Comparison of ENCODE assay signal across 15 cellular contexts in genomic region chr2:202164409-202164808, GRCh38.
"Had no signal": no experiment of that assay in that cellular context is flagged by ENCODE, and none has a peak within 500 bp of the region (broad histone marks: within the 10 kb centered on the region; RNA-seq: fewer than 3 reads in every experiment).

No MANE protein-coding gene starts in this region.

- H3K27me3 ChIP-seq: adrenal gland had no signal

- H3K36me3 ChIP-seq: adrenal gland, left ventricle myocardium inferior had no signal

- H3K4me1 ChIP-seq: adrenal gland had no signal

- H3K36me3 Mint-ChIP-seq: activated naive CD4-positive, alpha-beta T cell treated with anti-CD3 and anti-CD28 coated beads, Interleukin-2, amount 50 U/mL, for 24 hours; naive thymus-derived CD4-positive, alpha-beta T cell; stimulated activated naive B cell treated with anti-CD40 and anti-IgM and Interleukin-4, amounts not matched to agents 10 μg/mL and 1 μg/mL and 100 μg/mL, for 72 hours had no signal

- H3K9ac ChIP-seq: SK-N-SH had no signal

- H3K4me1 Mint-ChIP-seq: activated naive CD4-positive, alpha-beta T cell treated with anti-CD3 and anti-CD28 coated beads, Interleukin-2, amount 50 U/mL, for 24 hours had no signal

- H3K27ac Mint-ChIP-seq: activated CD4-positive, alpha-beta T cell treated with anti-CD3 and anti-CD28 coated beads, Interleukin-2, amount 10 ng/mL, durations not matched to agents 24 days and 14 days; activated CD8-positive, alpha-beta T cell treated with anti-CD3 and anti-CD28 coated beads for 36 hours; activated naive CD4-positive, alpha-beta T cell treated with anti-CD3 and anti-CD28 coated beads, Interleukin-2, amount 50 U/mL, for 24 hours; effector memory CD8-positive, alpha-beta T cell; naive thymus-derived CD4-positive, alpha-beta T cell; stimulated activated naive B cell treated with anti-CD40 and anti-IgM and Interleukin-4, amounts not matched to agents 10 μg/mL and 1 μg/mL and 100 μg/mL, for 72 hours; T-helper 2 cell treated with Interferon-gamma antibody and Interleukin-4, amounts not matched to agents 5 μg/mL and 100 μg/mL, for 36 hours had no signal

- H3K4me3 ChIP-seq: adrenal gland, left ventricle myocardium inferior had no signal

- DNase-seq: activated CD4-positive, alpha-beta T cell treated with anti-CD3 and anti-CD28 coated beads, Interleukin-2, amount 10 ng/mL, durations not matched to agents 24 days and 14 days; activated CD8-positive, alpha-beta T cell treated with anti-CD3 and anti-CD28 coated beads for 36 hours; activated effector memory CD4-positive, alpha-beta T cell treated with Interleukin-2 at 50 U/mL for 16 hours; activated T-cell treated with anti-CD3 and anti-CD28 coated beads, Interleukin-2, amount 50 U/mL, for 1 hour; adrenal gland; effector memory CD8-positive, alpha-beta T cell; foreskin melanocyte; left ventricle myocardium inferior; mammary epithelial cell; naive thymus-derived CD4-positive, alpha-beta T cell; SK-N-SH; stimulated activated naive B cell treated with anti-CD40 and anti-IgM and Interleukin-4, amounts not matched to agents 10 μg/mL and 1 μg/mL and 100 μg/mL, for 72 hours had no signal

- H3K9me3 Mint-ChIP-seq: activated CD4-positive, alpha-beta T cell treated with anti-CD3 and anti-CD28 coated beads, Interleukin-2, amount 10 ng/mL, durations not matched to agents 24 days and 14 days; activated CD8-positive, alpha-beta T cell treated with anti-CD3 and anti-CD28 coated beads for 36 hours; activated naive CD4-positive, alpha-beta T cell treated with anti-CD3 and anti-CD28 coated beads, Interleukin-2, amount 50 U/mL, for 24 hours; effector memory CD8-positive, alpha-beta T cell; naive thymus-derived CD4-positive, alpha-beta T cell; stimulated activated naive B cell treated with anti-CD40 and anti-IgM and Interleukin-4, amounts not matched to agents 10 μg/mL and 1 μg/mL and 100 μg/mL, for 72 hours; T-helper 2 cell treated with Interferon-gamma antibody and Interleukin-4, amounts not matched to agents 5 μg/mL and 100 μg/mL, for 36 hours had no signal

- H3K4me2 ChIP-seq: SK-N-SH had no signal

- H3K4me3 Mint-ChIP-seq: activated CD4-positive, alpha-beta T cell treated with anti-CD3 and anti-CD28 coated beads, Interleukin-2, amount 10 ng/mL, durations not matched to agents 24 days and 14 days; activated CD8-positive, alpha-beta T cell treated with anti-CD3 and anti-CD28 coated beads for 36 hours; activated naive CD4-positive, alpha-beta T cell treated with anti-CD3 and anti-CD28 coated beads, Interleukin-2, amount 50 U/mL, for 24 hours; effector memory CD8-positive, alpha-beta T cell; naive thymus-derived CD4-positive, alpha-beta T cell; stimulated activated naive B cell treated with anti-CD40 and anti-IgM and Interleukin-4, amounts not matched to agents 10 μg/mL and 1 μg/mL and 100 μg/mL, for 72 hours; T-helper 2 cell treated with Interferon-gamma antibody and Interleukin-4, amounts not matched to agents 5 μg/mL and 100 μg/mL, for 36 hours had no signal

- H3K27ac ChIP-seq: adrenal gland, left ventricle myocardium inferior had no signal

- H3K27me3 Mint-ChIP-seq: activated CD4-positive, alpha-beta T cell treated with anti-CD3 and anti-CD28 coated beads, Interleukin-2, amount 10 ng/mL, durations not matched to agents 24 days and 14 days; activated naive CD4-positive, alpha-beta T cell treated with anti-CD3 and anti-CD28 coated beads, Interleukin-2, amount 50 U/mL, for 24 hours; effector memory CD8-positive, alpha-beta T cell; naive thymus-derived CD4-positive, alpha-beta T cell; stimulated activated naive B cell treated with anti-CD40 and anti-IgM and Interleukin-4, amounts not matched to agents 10 μg/mL and 1 μg/mL and 100 μg/mL, for 72 hours had no signal

- ATAC-seq: activated CD8-positive, alpha-beta T cell treated with anti-CD3 and anti-CD28 coated beads for 36 hours; effector memory CD8-positive, alpha-beta T cell; naive thymus-derived CD4-positive, alpha-beta T cell; sciatic nerve; stimulated activated naive B cell treated with anti-CD40 and anti-IgM and Interleukin-4, amounts not matched to agents 10 μg/mL and 1 μg/mL and 100 μg/mL, for 72 hours had no signal

- H3K9me3 ChIP-seq: adrenal gland, left ventricle myocardium inferior, SK-N-SH had no signal
